Comparison of ENCODE assay signal across 1 cellular context in the genomic region with DNA sequence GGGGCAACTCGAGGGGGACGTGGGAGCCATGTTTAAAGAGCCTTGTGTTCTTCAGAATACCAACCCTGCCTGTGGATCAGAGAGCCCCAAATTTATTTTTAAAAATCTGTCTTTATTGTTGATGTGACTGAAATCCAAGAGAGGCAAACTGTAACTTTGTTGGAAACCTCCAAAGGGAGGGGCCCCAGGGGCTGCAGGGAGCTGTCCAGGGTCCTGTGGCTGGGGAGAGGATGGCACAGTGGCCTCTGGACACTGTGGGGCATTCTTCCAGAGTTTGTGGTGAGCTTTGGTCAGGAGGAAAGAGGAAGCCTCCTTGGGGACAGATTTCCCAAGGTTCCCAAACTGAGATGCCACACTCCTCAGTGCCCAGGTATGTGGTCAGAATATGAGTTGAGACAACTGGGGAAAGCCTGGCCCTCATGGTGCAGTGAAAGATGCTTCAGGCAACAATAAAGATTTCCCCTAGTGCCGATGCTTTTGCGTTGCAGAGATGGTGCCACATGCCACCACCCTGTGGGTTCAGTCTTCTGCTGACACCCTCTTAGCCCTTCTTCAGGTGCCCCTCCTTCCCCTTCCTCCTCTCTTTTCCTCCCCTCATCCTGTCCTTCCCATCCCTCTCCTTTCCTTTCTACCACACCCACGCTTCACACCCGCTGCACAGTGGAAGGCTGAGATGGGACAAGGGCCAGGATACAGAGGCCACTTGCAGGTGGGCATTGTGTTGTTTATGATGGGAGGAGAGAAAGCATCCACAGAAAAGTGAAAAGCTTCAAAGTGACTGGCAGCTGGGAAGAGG.
TF ChIP-seq lines count a peak whose summit lies in the region.

No MANE protein-coding gene starts in this region.

TF ChIP-seq in Ishikawa, 13 proteins besides CTCF, POLR2A, EP300 and RAD21 (continued from another document):
- TF ChIP-seq USF1 (IDR thresholded peaks at IDR 0.05) = no peak
